ENCODE assay signal across 1 cellular context in the genomic region with DNA sequence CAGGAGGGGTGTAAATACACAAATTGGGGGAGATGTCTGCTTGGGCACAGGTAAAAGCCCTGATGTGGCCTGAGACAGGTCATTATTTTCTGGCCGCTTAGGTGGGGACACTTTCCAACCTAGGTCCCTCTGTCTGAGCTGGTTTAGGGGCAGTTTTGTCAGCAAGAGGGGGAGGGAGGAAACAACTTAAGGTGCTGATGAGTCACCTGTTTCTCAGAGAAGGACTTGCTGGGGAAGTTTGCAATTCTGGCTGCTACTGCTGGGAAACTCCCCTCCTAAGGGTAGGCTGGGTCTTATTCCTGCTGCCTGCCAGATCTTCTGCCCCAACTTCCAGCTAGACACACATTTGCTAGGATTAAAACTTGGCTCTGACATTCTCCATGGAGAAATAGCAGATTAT.
TF ChIP-seq lines count a peak whose summit lies in the region.

No MANE protein-coding gene starts in this region.

TF ChIP-seq in GM12878, 131 proteins besides CTCF, POLR2A, EP300 and RAD21 (continued from another document):
- TF ChIP-seq BCL3 (IDR thresholded peaks at IDR 0.05; ENCODE audit: borderline replicate concordance, insufficient read depth, low read depth, low read length, poor library complexity, severe bottlenecking): no peak
- peak; percentile 27; the same call in 1 of the 2 replicates for TF ChIP-seq NFIC (IDR thresholded peaks at IDR 0.05; ENCODE audit: low read depth, low read length)
- peak; percentile 86 for TF ChIP-seq CREM (IDR thresholded peaks at IDR 0.05; ENCODE audit: low read depth)
- TF ChIP-seq RAD51 (IDR thresholded peaks at IDR 0.05): no peak
- peak; percentile 35; the same call in 1 of the 2 replicates for TF ChIP-seq RUNX3 (IDR thresholded peaks at IDR 0.05; ENCODE audit: low read length)
- peak; percentile 23; the same call in 1 of the 2 replicates for TF ChIP-seq BACH1 (IDR thresholded peaks at IDR 0.05; ENCODE audit: borderline replicate concordance)
- TF ChIP-seq RFX5 (IDR thresholded peaks at IDR 0.05; ENCODE audit: low read depth, low read length): peak; percentile 97
- no peak for TF ChIP-seq MYC (IDR thresholded peaks at IDR 0.05; ENCODE audit: insufficient read depth, insufficient read length, insufficient replicate concordance, low read length, severe bottlenecking)
